Comparison of ENCODE assay signal across 8 cellular contexts in genomic region chr15:63752075-63752684, GRCh38.
DNase-seq lines count a peak whose midpoint lies in the region; FAIRE-seq and TF ChIP-seq lines count a peak whose summit lies in the region.

No MANE protein-coding gene starts in this region.

- TF ChIP-seq EP300 in Ishikawa (IDR thresholded peaks at IDR 0.05; ENCODE audit: borderline replicate concordance), result no peak

- peak; percentile 24 for DNase-seq in NCI-H2107 treated with DMSO at 0.1 percent for 48 hours (lab: John Stamatoyannopoulos, UW; ENCODE audit: unreplicated experiment)
- no peak for DNase-seq in NCI-H2107 (lab: John Stamatoyannopoulos, UW)
- peak; percentile 38 for DNase-seq in RCC 7860 (ENCODE audit: low spot score)
- DNase-seq in brain pericyte (ENCODE audit: low read depth, low spot score), result peak; percentile 6
- peak in 2 of 3 donors; percentile 12 to 17 for DNase-seq in stimulated activated CD4-positive, alpha-beta T cell treated with anti-CD3 and anti-CD28 coated beads, TNF-alpha, amount 100 ng/mL, for 48 hours (ENCODE audit: low read depth in 3 of 3)
- DNase-seq in NK-92 treated with Interleukin-12 subunit alpha and Interleukin-12 subunit beta, amount 100 ng/mL, for 24 hours (lab: John Stamatoyannopoulos, UW), result no peak

- FAIRE-seq in RCC 7860 (lab: Jason Lieb, UNC) (peak; percentile 23), islet of Langerhans (lab: Jason Lieb, UNC) (peak; percentile 77)

- peak; percentile 80 for TF ChIP-seq RAD21 in Ishikawa (IDR thresholded peaks at IDR 0.05; ENCODE audit: low read depth)

TF ChIP-seq in Ishikawa, 13 proteins besides CTCF, POLR2A, EP300 and RAD21:
- no peak for TF ChIP-seq CEBPB (IDR thresholded peaks at IDR 0.05)
- TF ChIP-seq EGR1 (IDR thresholded peaks at IDR 0.05), result no peak
- no peak for TF ChIP-seq YY1 (IDR thresholded peaks at IDR 0.05; ENCODE audit: low read depth)
- TF ChIP-seq, protein P1, sequence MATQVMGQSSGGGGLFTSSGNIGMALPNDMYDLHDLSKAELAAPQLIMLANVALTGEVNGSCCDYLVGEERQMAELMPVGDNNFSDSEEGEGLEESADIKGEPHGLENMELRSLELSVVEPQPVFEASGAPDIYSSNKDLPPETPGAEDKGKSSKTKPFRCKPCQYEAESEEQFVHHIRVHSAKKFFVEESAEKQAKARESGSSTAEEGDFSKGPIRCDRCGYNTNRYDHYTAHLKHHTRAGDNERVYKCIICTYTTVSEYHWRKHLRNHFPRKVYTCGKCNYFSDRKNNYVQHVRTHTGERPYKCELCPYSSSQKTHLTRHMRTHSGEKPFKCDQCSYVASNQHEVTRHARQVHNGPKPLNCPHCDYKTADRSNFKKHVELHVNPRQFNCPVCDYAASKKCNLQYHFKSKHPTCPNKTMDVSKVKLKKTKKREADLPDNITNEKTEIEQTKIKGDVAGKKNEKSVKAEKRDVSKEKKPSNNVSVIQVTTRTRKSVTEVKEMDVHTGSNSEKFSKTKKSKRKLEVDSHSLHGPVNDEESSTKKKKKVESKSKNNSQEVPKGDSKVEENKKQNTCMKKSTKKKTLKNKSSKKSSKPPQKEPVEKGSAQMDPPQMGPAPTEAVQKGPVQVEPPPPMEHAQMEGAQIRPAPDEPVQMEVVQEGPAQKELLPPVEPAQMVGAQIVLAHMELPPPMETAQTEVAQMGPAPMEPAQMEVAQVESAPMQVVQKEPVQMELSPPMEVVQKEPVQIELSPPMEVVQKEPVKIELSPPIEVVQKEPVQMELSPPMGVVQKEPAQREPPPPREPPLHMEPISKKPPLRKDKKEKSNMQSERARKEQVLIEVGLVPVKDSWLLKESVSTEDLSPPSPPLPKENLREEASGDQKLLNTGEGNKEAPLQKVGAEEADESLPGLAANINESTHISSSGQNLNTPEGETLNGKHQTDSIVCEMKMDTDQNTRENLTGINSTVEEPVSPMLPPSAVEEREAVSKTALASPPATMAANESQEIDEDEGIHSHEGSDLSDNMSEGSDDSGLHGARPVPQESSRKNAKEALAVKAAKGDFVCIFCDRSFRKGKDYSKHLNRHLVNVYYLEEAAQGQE (IDR thresholded peaks at IDR 0.05; ENCODE audit: low read depth), result no peak
- no peak for TF ChIP-seq TCF12 (IDR thresholded peaks at IDR 0.05; ENCODE audit: low read depth)
- no peak for TF ChIP-seq ZBTB7A (IDR thresholded peaks at IDR 0.05; ENCODE audit: low read depth)
- no peak for TF ChIP-seq CREB1 (IDR thresholded peaks at IDR 0.05; ENCODE audit: low read depth)
- TF ChIP-seq FOXM1 (IDR thresholded peaks at IDR 0.05; ENCODE audit: borderline replicate concordance, low read depth), result no peak
- TF ChIP-seq TAF1 (IDR thresholded peaks at IDR 0.05; ENCODE audit: low read depth), result no peak
- TF ChIP-seq MAX (IDR thresholded peaks at IDR 0.05), result no peak
- TF ChIP-seq TEAD4 (IDR thresholded peaks at IDR 0.05), result no peak
- TF ChIP-seq, protein P2, sequence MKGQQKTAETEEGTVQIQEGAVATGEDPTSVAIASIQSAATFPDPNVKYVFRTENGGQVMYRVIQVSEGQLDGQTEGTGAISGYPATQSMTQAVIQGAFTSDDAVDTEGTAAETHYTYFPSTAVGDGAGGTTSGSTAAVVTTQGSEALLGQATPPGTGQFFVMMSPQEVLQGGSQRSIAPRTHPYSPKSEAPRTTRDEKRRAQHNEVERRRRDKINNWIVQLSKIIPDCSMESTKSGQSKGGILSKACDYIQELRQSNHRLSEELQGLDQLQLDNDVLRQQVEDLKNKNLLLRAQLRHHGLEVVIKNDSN (IDR thresholded peaks at IDR 0.05), result no peak
- no peak for TF ChIP-seq NFIC (IDR thresholded peaks at IDR 0.05)

Comparison
In these comparisons a context has a peak if more than half of its experiments do, and no peak if none do; other contexts are left out.
1. DNase-seq: peak in NCI-H2107 treated with DMSO at 0.1 percent for 48 hours (single experiment), RCC 7860 (single experiment), brain pericyte (single experiment) and stimulated activated CD4-positive, alpha-beta T cell treated with anti-CD3 and anti-CD28 coated beads, TNF-alpha, amount 100 ng/mL, for 48 hours (2 of 3); none in NCI-H2107 (single experiment) and NK-92 treated with Interleukin-12 subunit alpha and Interleukin-12 subunit beta, amount 100 ng/mL, for 24 hours (single experiment).